Comparison of ENCODE assay signal across 21 cellular contexts in genomic region chr9:86511614-86512360, GRCh38.
"Had no signal": no experiment of that assay in that cellular context is flagged by ENCODE, and none has a peak within 500 bp of the region (broad histone marks: within the 10 kb centered on the region; RNA-seq: fewer than 3 reads in every experiment).

No MANE protein-coding gene starts in this region.

- H3K36me3 Mint-ChIP-seq: activated naive CD8-positive, alpha-beta T cell treated with anti-CD3 and anti-CD28 coated beads for 36 hours; natural killer cell; stimulated activated naive B cell treated with anti-CD40 and anti-IgM and Interleukin-4, amounts not matched to agents 10 μg/mL and 1 μg/mL and 100 μg/mL, for 72 hours had no signal

- ATAC-seq: activated CD8-positive, alpha-beta T cell treated with anti-CD3 and anti-CD28 coated beads for 36 hours; activated T-helper 17 cell treated with anti-CD3 and anti-CD28 coated beads, Interleukin-2, amount 50 U/mL, for 72 hours; gastroesophageal sphincter; left colon; lower lobe of right lung; natural killer cell; stimulated activated naive B cell treated with anti-CD40 and anti-IgM and Interleukin-4, amounts not matched to agents 10 μg/mL and 1 μg/mL and 100 μg/mL, for 72 hours had no signal

- H3K4me1 ChIP-seq: parathyroid adenoma had no signal

- H3K4me1 Mint-ChIP-seq: activated B cell treated with CpG ODN at 0.5 μM for 24 hours; activated naive CD8-positive, alpha-beta T cell treated with anti-CD3 and anti-CD28 coated beads for 36 hours; activated T-helper 17 cell treated with anti-CD3 and anti-CD28 coated beads, Interleukin-2, amount 50 U/mL, for 72 hours; natural killer cell had no signal

- DNase-seq: activated B cell treated with CpG ODN at 0.5 μM for 24 hours; activated CD4-positive, alpha-beta T cell treated with anti-CD3 and anti-CD28 coated beads for 48 hours; activated CD8-positive, alpha-beta T cell treated with anti-CD3 and anti-CD28 coated beads for 36 hours; activated naive CD4-positive, alpha-beta T cell; activated naive CD8-positive, alpha-beta T cell treated with anti-CD3 and anti-CD28 coated beads for 36 hours; activated T-cell treated with anti-CD3 and anti-CD28 coated beads, Interleukin-2, amount 50 U/mL, for 1 hour; amniotic stem cell; dermis blood vessel endothelial cell; effector memory CD4-positive, alpha-beta T cell; left colon; lower lobe of right lung; natural killer cell; sigmoid colon; stimulated activated CD4-positive, alpha-beta T cell treated with anti-CD3 and anti-CD28 coated beads, Interleukin-4, amount 100 ng/mL, for 24 hours; stimulated activated naive B cell treated with anti-CD40 and anti-IgM and Interleukin-4, amounts not matched to agents 10 μg/mL and 1 μg/mL and 100 μg/mL, for 72 hours had no signal

- H3K27me3 Mint-ChIP-seq: activated B cell treated with CpG ODN at 0.5 μM for 24 hours; activated CD8-positive, alpha-beta T cell treated with anti-CD3 and anti-CD28 coated beads for 36 hours had no signal

- H3K27me3 ChIP-seq: cardiac muscle cell, esophagus muscularis mucosa, gastroesophageal sphincter, sigmoid colon had no signal

- H3K36me3 ChIP-seq: cardiac muscle cell, esophagus muscularis mucosa, gastroesophageal sphincter, lower lobe of right lung, sigmoid colon, thoracic aorta had no signal

- H3K9me3 ChIP-seq: esophagus muscularis mucosa, gastroesophageal sphincter, lower lobe of right lung, sigmoid colon, thoracic aorta had no signal

- H3K9me3 Mint-ChIP-seq: activated B cell treated with CpG ODN at 0.5 μM for 24 hours; activated CD8-positive, alpha-beta T cell treated with anti-CD3 and anti-CD28 coated beads for 36 hours; activated naive CD8-positive, alpha-beta T cell treated with anti-CD3 and anti-CD28 coated beads for 36 hours; activated T-helper 17 cell treated with anti-CD3 and anti-CD28 coated beads, Interleukin-2, amount 50 U/mL, for 72 hours; natural killer cell; stimulated activated naive B cell treated with anti-CD40 and anti-IgM and Interleukin-4, amounts not matched to agents 10 μg/mL and 1 μg/mL and 100 μg/mL, for 72 hours had no signal

- H3K4me3 Mint-ChIP-seq: activated B cell treated with CpG ODN at 0.5 μM for 24 hours; activated CD8-positive, alpha-beta T cell treated with anti-CD3 and anti-CD28 coated beads for 36 hours; activated naive CD8-positive, alpha-beta T cell treated with anti-CD3 and anti-CD28 coated beads for 36 hours; activated T-helper 17 cell treated with anti-CD3 and anti-CD28 coated beads, Interleukin-2, amount 50 U/mL, for 72 hours; natural killer cell; stimulated activated naive B cell treated with anti-CD40 and anti-IgM and Interleukin-4, amounts not matched to agents 10 μg/mL and 1 μg/mL and 100 μg/mL, for 72 hours had no signal

- H3K27ac ChIP-seq: cardiac muscle cell, esophagus muscularis mucosa, gastroesophageal sphincter, lower lobe of right lung, parathyroid adenoma, thoracic aorta had no signal

- H3K27ac Mint-ChIP-seq: activated B cell treated with CpG ODN at 0.5 μM for 24 hours; activated CD8-positive, alpha-beta T cell treated with anti-CD3 and anti-CD28 coated beads for 36 hours; activated naive CD8-positive, alpha-beta T cell treated with anti-CD3 and anti-CD28 coated beads for 36 hours; activated T-helper 17 cell treated with anti-CD3 and anti-CD28 coated beads, Interleukin-2, amount 50 U/mL, for 72 hours; natural killer cell; stimulated activated naive B cell treated with anti-CD40 and anti-IgM and Interleukin-4, amounts not matched to agents 10 μg/mL and 1 μg/mL and 100 μg/mL, for 72 hours had no signal

- H3K4me3 ChIP-seq: cardiac muscle cell, esophagus muscularis mucosa, gastroesophageal sphincter, lower lobe of right lung, sigmoid colon, thoracic aorta had no signal
